1 cellular context compared by ENCODE assay signal in genomic region chr1:56434659-56435202, GRCh38.
TF ChIP-seq lines count a peak whose summit lies in the region.

No MANE protein-coding gene starts in this region.

TF ChIP-seq in HepG2, 621 proteins besides CTCF, POLR2A, EP300 and RAD21 (continued from another document):
- TF ChIP-seq, protein P1, sequence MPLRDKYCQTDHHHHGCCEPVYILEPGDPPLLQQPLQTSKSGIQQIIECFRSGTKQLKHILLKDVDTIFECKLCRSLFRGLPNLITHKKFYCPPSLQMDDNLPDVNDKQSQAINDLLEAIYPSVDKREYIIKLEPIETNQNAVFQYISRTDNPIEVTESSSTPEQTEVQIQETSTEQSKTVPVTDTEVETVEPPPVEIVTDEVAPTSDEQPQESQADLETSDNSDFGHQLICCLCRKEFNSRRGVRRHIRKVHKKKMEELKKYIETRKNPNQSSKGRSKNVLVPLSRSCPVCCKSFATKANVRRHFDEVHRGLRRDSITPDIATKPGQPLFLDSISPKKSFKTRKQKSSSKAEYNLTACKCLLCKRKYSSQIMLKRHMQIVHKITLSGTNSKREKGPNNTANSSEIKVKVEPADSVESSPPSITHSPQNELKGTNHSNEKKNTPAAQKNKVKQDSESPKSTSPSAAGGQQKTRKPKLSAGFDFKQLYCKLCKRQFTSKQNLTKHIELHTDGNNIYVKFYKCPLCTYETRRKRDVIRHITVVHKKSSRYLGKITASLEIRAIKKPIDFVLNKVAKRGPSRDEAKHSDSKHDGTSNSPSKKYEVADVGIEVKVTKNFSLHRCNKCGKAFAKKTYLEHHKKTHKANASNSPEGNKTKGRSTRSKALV (CRISPR knock-in tag; IDR thresholded peaks at IDR 0.05) = no peak
- no peak for TF ChIP-seq KDM6A (CRISPR knock-in tag; IDR thresholded peaks at IDR 0.05; ENCODE audit: low read depth)
